23 cellular contexts compared by ENCODE assay signal in genomic region chr18:37598966-37599896, GRCh38. TPM values are rescaled to one million over a fixed set of nuclear protein-coding genes. Genes with fewer than 3 reads are reported as not detected.
"Had no signal": no experiment of that assay in that cellular context is flagged by ENCODE, and none has a peak within 500 bp of the region (broad histone marks: within the 10 kb centered on the region; RNA-seq: fewer than 3 reads in every experiment).

No MANE protein-coding gene starts in this region.

- DNase-seq: activated B cell treated with CpG ODN at 0.5 μM for 24 hours; activated CD4-positive, alpha-beta T cell treated with anti-CD3 and anti-CD28 coated beads for 1 hour; activated CD4-positive, alpha-beta T cell treated with anti-CD3 and anti-CD28 coated beads, Interleukin-2, amount 10 ng/mL, durations not matched to agents 24 days and 14 days; activated CD4-positive, alpha-beta T cell treated with anti-CD3 and anti-CD28 coated beads, Interleukin-2, amount 50 U/mL, for 48 hours; activated CD8-positive, alpha-beta memory T cell treated with anti-CD3 and anti-CD28 coated beads, Interleukin-2, amount 10 ng/mL, durations not matched to agents 7 days and 5 days; activated effector memory CD4-positive, alpha-beta T cell treated with Interleukin-2 at 50 U/mL for 16 hours; activated naive CD4-positive, alpha-beta T cell; activated T-cell treated with anti-CD3 and anti-CD28 coated beads, Interleukin-2, amount 50 U/mL, for 24 hours; amygdala; Karpas-422; NCI-H146; NCI-H187 treated with DMSO at 0.1 percent for 48 hours; NCI-H2081 treated with DMSO at 0.1 percent for 48 hours; NCI-H2171; NCI-H2227 treated with DMSO at 0.1 percent for 48 hours; NCI-H446 treated with DMSO at 0.1 percent for 48 hours; NCI-H524 treated with DMSO at 0.1 percent for 48 hours; NCI-H774; PC-3; SIG-M5; T-helper 17 cell; T-helper 9 cell had no signal

RNA-seq across cellular contexts. Expression of gene CELF4, which starts 33.6 kb away (rescaled TPM):
- total RNA-seq: activated B cell treated with CpG ODN at 0.5 μM for 24 hours; activated CD4-positive, alpha-beta T cell treated with anti-CD3 and anti-CD28 coated beads, Interleukin-2, amount 10 ng/mL, durations not matched to agents 24 days and 14 days; activated CD8-positive, alpha-beta memory T cell treated with anti-CD3 and anti-CD28 coated beads, Interleukin-2, amount 10 ng/mL, durations not matched to agents 7 days and 5 days; activated T-helper 1 cell treated with anti-CD3 and anti-CD28 coated beads, Interleukin-12 subunit alpha, Interleukin-12 subunit beta, Interleukin-2, Interleukin-4 antibody, amounts not matched to agents 30 ng/mL and 10 ng/mL and 1 ng/mL, durations not matched to agents 14 hours and 24 hours and 36 hours; T-helper 17 cell had no signal
